Comparison of ENCODE assay signal across 9 cellular contexts in genomic region chr17:80474231-80474932, GRCh38. TPM values are rescaled to one million over a fixed set of nuclear protein-coding genes. Genes with fewer than 3 reads are reported as not detected.
DNase-seq lines count a peak whose midpoint lies in the region; ATAC-seq, FAIRE-seq and TF ChIP-seq lines count a peak whose summit lies in the region.
"Had no signal": no experiment of that assay in that cellular context is flagged by ENCODE, and none has a peak within 500 bp of the region (broad histone marks: within the 10 kb centered on the region; RNA-seq: fewer than 3 reads in every experiment).

No MANE protein-coding gene starts in this region.

- H3K4me1 ChIP-seq in kidney (ENCODE audit: control insufficient read depth in 1 of 2, insufficient read depth in 1 of 2, low read depth in 1 of 2, low read length in 2 of 2): peaks cover 0 to 15% of the 10 kb centered on the region in 2 donors

- intact Hi-C loops in activated CD4-positive, alpha-beta T cell treated with anti-CD3 and anti-CD28 coated beads, Interleukin-2, amount 10 ng/mL, durations not matched to agents 24 days and 14 days (cut with micrococcal nuclease): loop anchor here (10.0 kb wide), 1 partner anchor 100 kb away; no protein-coding TSS in a partner anchor
- intact Hi-C loops in kidney (cut with DNase I): no loop called here

- H3K4me3 ChIP-seq in kidney (ENCODE audit: low read length in 2 of 2): no peak overlapping the region

- no peak overlapping the region for H3K27ac ChIP-seq in kidney (ENCODE audit: low read depth in 2 of 2, low read length in 2 of 2)

- H3K27ac Mint-ChIP-seq in activated CD4-positive, alpha-beta T cell treated with anti-CD3 and anti-CD28 coated beads, Interleukin-2, amount 10 ng/mL, durations not matched to agents 24 days and 14 days: peak overlapping the region; percentile 14
- H3K27ac Mint-ChIP-seq in activated naive CD8-positive, alpha-beta T cell: no peak overlapping the region

- no peaks in the 10 kb centered on the region for H3K9me3 ChIP-seq in kidney (ENCODE audit: control insufficient read depth in 1 of 2, low read length in 2 of 2)

- FAIRE-seq in kidney (lab: Jason Lieb, UNC): no peak
- FAIRE-seq: colon had no signal

- ATAC-seq in GM21825 (IDR thresholded peaks at IDR 0.05; ENCODE audit: unreplicated experiment) (no peak), GM18907 (IDR thresholded peaks at IDR 0.05; ENCODE audit: unreplicated experiment) (no peak)
- ATAC-seq in activated CD4-positive, CD25-positive, alpha-beta regulatory T cell treated with anti-CD3 and anti-CD28 coated beads, Interleukin-2, amount 50 U/mL, for 24 hours: no peak

- DNase-seq in activated CD4-positive, alpha-beta T cell treated with anti-CD3 and anti-CD28 coated beads, Interleukin-2, amount 10 ng/mL, durations not matched to agents 24 days and 14 days: peak; percentile 76
- DNase-seq in activated CD4-positive, alpha-beta T cell treated with anti-CD3 and anti-CD28 coated beads, Interleukin-2, amount 50 U/mL, for 1 hour: no peak
- DNase-seq in NCI-H2227 treated with DMSO at 0.1 percent for 48 hours (lab: John Stamatoyannopoulos, UW) (peak; percentile 46), kidney (peak; percentile 45)

- H3K4me3 Mint-ChIP-seq in activated CD4-positive, alpha-beta T cell treated with anti-CD3 and anti-CD28 coated beads, Interleukin-2, amount 10 ng/mL, durations not matched to agents 24 days and 14 days: peak overlapping the region; percentile 84
- peak overlapping the region; percentile 84 for H3K4me3 Mint-ChIP-seq in activated naive CD8-positive, alpha-beta T cell

- peaks cover 21% of the 10 kb centered on the region for H3K4me1 Mint-ChIP-seq in activated CD4-positive, alpha-beta T cell treated with anti-CD3 and anti-CD28 coated beads, Interleukin-2, amount 10 ng/mL, durations not matched to agents 24 days and 14 days
- peaks cover 23% of the 10 kb centered on the region for H3K4me1 Mint-ChIP-seq in activated naive CD8-positive, alpha-beta T cell (ENCODE audit: low read depth)

- H3K9ac ChIP-seq in kidney (ENCODE audit: low read length in 2 of 2): no peak overlapping the region

- H3K36me3 ChIP-seq in kidney (ENCODE audit: control insufficient read depth in 1 of 2, insufficient read depth in 2 of 2, low read length in 2 of 2): no peaks in the 10 kb centered on the region

- H3K36me3 Mint-ChIP-seq in activated CD4-positive, alpha-beta T cell treated with anti-CD3 and anti-CD28 coated beads, Interleukin-2, amount 10 ng/mL, durations not matched to agents 24 days and 14 days (ENCODE audit: low read depth): peaks cover 10% of the 10 kb centered on the region
- no peaks in the 10 kb centered on the region for H3K36me3 Mint-ChIP-seq in activated naive CD8-positive, alpha-beta T cell

- no peak for TF ChIP-seq CTCF in kidney (IDR thresholded peaks at IDR 0.05; ENCODE audit: borderline replicate concordance, extremely low read depth, insufficient read depth)

- H3K9me3 Mint-ChIP-seq in activated CD4-positive, alpha-beta T cell treated with anti-CD3 and anti-CD28 coated beads, Interleukin-2, amount 10 ng/mL, durations not matched to agents 24 days and 14 days: no peaks in the 10 kb centered on the region
- no peaks in the 10 kb centered on the region for H3K9me3 Mint-ChIP-seq in activated naive CD8-positive, alpha-beta T cell (ENCODE audit: low read depth)

- H3K27me3 Mint-ChIP-seq in activated CD4-positive, alpha-beta T cell treated with anti-CD3 and anti-CD28 coated beads, Interleukin-2, amount 10 ng/mL, durations not matched to agents 24 days and 14 days: peaks cover 31% of the 10 kb centered on the region
- peaks cover 26% of the 10 kb centered on the region for H3K27me3 Mint-ChIP-seq in activated naive CD8-positive, alpha-beta T cell

RNA-seq across cellular contexts. Expression of gene NPTX1, which starts 2.0 kb away (rescaled TPM):
- 30.4 and 31.6 TPM in 2 replicates for total RNA-seq in activated CD4-positive, alpha-beta T cell treated with anti-CD3 and anti-CD28 coated beads, Interleukin-2, amount 10 ng/mL, durations not matched to agents 24 days and 14 days
- 0.31 TPM for total RNA-seq in kidney
- 0.39 TPM for polyA plus RNA-seq in kidney (ENCODE audit: insufficient read depth, low read depth, low replicate concordance)

RNA-seq across cellular contexts. Expression of gene ENDOV, which starts 59.4 kb away (rescaled TPM):
- 16.3 and 16.4 TPM in 2 replicates for total RNA-seq in activated CD4-positive, alpha-beta T cell treated with anti-CD3 and anti-CD28 coated beads, Interleukin-2, amount 10 ng/mL, durations not matched to agents 24 days and 14 days
- 28.0 TPM for total RNA-seq in kidney
- 20.3 TPM for polyA plus RNA-seq in kidney (ENCODE audit: insufficient read depth, low read depth, low replicate concordance)

Comparison
In these comparisons a context has a peak if more than half of its experiments do, and no peak if none do; other contexts are left out.
1. RNA of gene NPTX1, which starts 2.0 kb away (total RNA-seq): 30.4 to 31.6 TPM in activated CD4-positive, alpha-beta T cell treated with anti-CD3 and anti-CD28 coated beads, Interleukin-2, amount 10 ng/mL, durations not matched to agents 24 days and 14 days; 0.31 TPM in kidney (single experiment); every median in the first group is over 10 times any median in the second.